ENCODE assay signal across 13 cellular contexts in the genomic region with DNA sequence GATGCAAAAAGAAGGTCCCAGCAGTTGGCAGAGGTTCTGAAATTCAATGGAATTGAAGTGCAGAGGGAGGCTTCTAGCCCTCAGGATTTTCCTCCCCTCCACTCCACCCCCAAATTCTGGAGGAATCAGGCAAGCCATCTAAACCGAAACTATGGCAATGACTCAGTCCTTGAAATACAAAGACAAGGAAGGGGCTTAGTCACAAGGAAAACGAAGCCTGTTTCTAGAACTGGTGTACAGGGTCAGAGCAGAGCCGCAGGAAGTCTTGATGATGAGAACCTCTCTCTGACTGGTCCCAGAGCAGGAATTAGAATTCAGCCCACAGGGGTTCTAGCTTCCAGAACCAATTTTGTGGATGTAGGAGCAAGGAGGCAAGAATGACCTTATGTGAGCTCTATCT.
DNase-seq lines count a peak whose midpoint lies in the region; ATAC-seq, FAIRE-seq and TF ChIP-seq lines count a peak whose summit lies in the region.
"Had no signal": no experiment of that assay in that cellular context is flagged by ENCODE, and none has a peak within 500 bp of the region (broad histone marks: within the 10 kb centered on the region; RNA-seq: fewer than 3 reads in every experiment).

No MANE protein-coding gene starts in this region.

- H3K4me1 ChIP-seq in SJSA1 (replicated peaks) (peaks cover 50% of the 10 kb centered on the region), fibroblast of lung (ENCODE audit: control insufficient read depth, extremely low read depth, insufficient read depth, low read length) (peaks cover 6% of the 10 kb centered on the region), pancreas (no peaks in the 10 kb centered on the region)

- peak overlapping the region; percentile 54 for H3K4me2 ChIP-seq in fibroblast of lung (ENCODE audit: extremely low read depth, insufficient read depth, low read length)

- H3K4me3 ChIP-seq in SJSA1 (no peak overlapping the region), fibroblast of lung (replicated peaks in 1 of 4; ENCODE audit: control extremely low read depth in 1 of 4, insufficient read depth in 1 of 4, low read depth in 3 of 4, low read length in 4 of 4) (no peak overlapping the region), pancreas (no peak overlapping the region)

- no peak for FAIRE-seq in pancreas (lab: Jason Lieb, UNC)

- no peaks in the 10 kb centered on the region for H3K79me2 ChIP-seq in fibroblast of lung (ENCODE audit: control insufficient read depth, insufficient read depth, low read length)

- TF ChIP-seq CTCF in fibroblast of lung (conservative IDR thresholded peaks at IDR 0.05 in 1 of 2, IDR thresholded peaks at IDR 0.05 in 1 of 2; ENCODE audit: low read depth in 1 of 2, low read length in 2 of 2) (no peak), pancreas (IDR thresholded peaks at IDR 0.05) (no peak)

- H3K27ac ChIP-seq in SJSA1 (peak overlapping the region; percentile 91), fibroblast of lung (ENCODE audit: insufficient read depth, low read length) (peak overlapping the region; percentile 66), pancreas (no peak overlapping the region)

- no peak for ATAC-seq in GM21390 (IDR thresholded peaks at IDR 0.05; ENCODE audit: unreplicated experiment)
- no peak for ATAC-seq in pancreas
- no peak for ATAC-seq in GM21576 (IDR thresholded peaks at IDR 0.05; ENCODE audit: unreplicated experiment)
- ATAC-seq: activated T-helper 17 cell treated with anti-CD3 and anti-CD28 coated beads, Interleukin-2, amount 50 U/mL, for 72 hours had no signal

- WGBS in pancreas, 2 donors: 85 to 92% methylated on average over 3 of the region's 3 CpGs

- H3K27me3 ChIP-seq in SJSA1 (replicated peaks): no peaks in the 10 kb centered on the region
- no peaks in the 10 kb centered on the region for H3K27me3 ChIP-seq in fibroblast of lung (ENCODE audit: control insufficient read depth, insufficient read depth, low read length)
- H3K27me3 ChIP-seq in pancreas: no peaks in the 10 kb centered on the region

- H3K9ac ChIP-seq in fibroblast of lung (ENCODE audit: insufficient read depth, low read length): peak overlapping the region; percentile 9

- peak overlapping the region; percentile 19 for H2AFZ ChIP-seq in fibroblast of lung (ENCODE audit: low read length)

- DNase-seq in GM04503 (ENCODE audit: low read depth) (peak; percentile 62), SJSA1 (ENCODE audit: low read depth in 1 of 2, low spot score in 2 of 2) (peak; percentile 80 to 85), fibroblast of lung (ENCODE audit: low read depth in 2 of 2) (peak; percentile 89 to 96), renal cortical epithelial cell (ENCODE audit: low read depth) (peak; percentile 88), NCI-H1694 treated with DMSO at 0.1 percent for 48 hours (lab: John Stamatoyannopoulos, UW) (no peak), pancreas (no peak)
- DNase-seq: cortex of kidney, DMS 273 treated with DMSO at 0.1 percent for 48 hours, Karpas-422, SIG-M5 had no signal

- H3K9me3 ChIP-seq in SJSA1 (replicated peaks): no peaks in the 10 kb centered on the region
- H3K9me3 ChIP-seq in fibroblast of lung (ENCODE audit: control insufficient read depth, insufficient read depth, low read depth, low read length): no peaks in the 10 kb centered on the region
- H3K9me3 ChIP-seq in pancreas: no peaks in the 10 kb centered on the region

- intact Hi-C loops in pancreas (cut with DNase I): no loop called here

- H3K36me3 ChIP-seq in SJSA1 (peaks cover 7% of the 10 kb centered on the region; the same call in 1 of the 2 replicates), fibroblast of lung (ENCODE audit: control insufficient read depth, insufficient read depth, low read length) (no peaks in the 10 kb centered on the region), pancreas (no peaks in the 10 kb centered on the region)

- no peaks in the 10 kb centered on the region for H4K20me1 ChIP-seq in fibroblast of lung (ENCODE audit: control insufficient read depth, extremely low read depth, insufficient read depth, low read length)

Comparison
In these comparisons a context has a peak if more than half of its experiments do, and no peak if none do; other contexts are left out.
1. DNase-seq: peak in GM04503 (single experiment), SJSA1 (2 of 2), fibroblast of lung (2 of 2) and renal cortical epithelial cell (single experiment); none in NCI-H1694 treated with DMSO at 0.1 percent for 48 hours (single experiment) and pancreas (0 of 6).
2. H3K27ac ChIP-seq: peak in SJSA1 (single experiment) and fibroblast of lung (single experiment); none in pancreas (0 of 4).